In genomic region chr10:123146013-123146891, GRCh38 we compare ENCODE assay signal across 15 cellular contexts. TPM values are rescaled to one million over a fixed set of nuclear protein-coding genes. Genes with fewer than 3 reads are reported as not detected.
DNase-seq lines count a peak whose midpoint lies in the region; TF ChIP-seq lines count a peak whose summit lies in the region.
"Had no signal": no experiment of that assay in that cellular context is flagged by ENCODE, and none has a peak within 500 bp of the region (broad histone marks: within the 10 kb centered on the region; RNA-seq: fewer than 3 reads in every experiment).

No MANE protein-coding gene starts in this region.

- peak; percentile 47 for DNase-seq in activated T-cell treated with anti-CD3 and anti-CD28 coated beads, Interleukin-2, amount 50 U/mL, for 24 hours
- no peak for DNase-seq in activated T-cell treated with anti-CD3 and anti-CD28 coated beads, Interleukin-2, amount 50 U/mL, for 1 hour
- DNase-seq in MV-4-11 (lab: John Stamatoyannopoulos, UW) (peak; percentile 69), endodermal cell (peak; percentile 64), retina (peak; percentile 60), NCI-H146 treated with DMSO at 0.1 percent for 48 hours (lab: John Stamatoyannopoulos, UW; ENCODE audit: unreplicated experiment) (no peak), NCI-H345 treated with DMSO at 0.1 percent for 48 hours (lab: John Stamatoyannopoulos, UW; ENCODE audit: unreplicated experiment) (no peak)
- DNase-seq in effector CD8-positive, alpha-beta T cell (lab: John Stamatoyannopoulos, UW) = no peak
- DNase-seq: foreskin melanocyte, left colon, NCI-H2171 treated with DMSO at 0.1 percent for 48 hours, RPMI8226 had no signal

- H3K27me3 Mint-ChIP-seq in activated T-cell treated with anti-CD3 and anti-CD28 coated beads, Interleukin-2, amount 50 U/mL, for 24 hours = peaks cover 88% of the 10 kb centered on the region
- H3K27me3 Mint-ChIP-seq in endodermal cell (ENCODE audit: insufficient read depth) = peaks cover 98% of the 10 kb centered on the region

- H3K36me3 Mint-ChIP-seq in activated T-cell treated with anti-CD3 and anti-CD28 coated beads, Interleukin-2, amount 50 U/mL, for 24 hours (ENCODE audit: low read depth) = no peaks in the 10 kb centered on the region
- H3K36me3 Mint-ChIP-seq in endodermal cell (ENCODE audit: low read depth) = no peaks in the 10 kb centered on the region

- H3K27ac Mint-ChIP-seq in activated T-cell treated with anti-CD3 and anti-CD28 coated beads, Interleukin-2, amount 50 U/mL, for 24 hours = peak overlapping the region; percentile 10
- H3K27ac Mint-ChIP-seq in endodermal cell = no peak overlapping the region

- H3K27me3 ChIP-seq in endodermal cell (ENCODE audit: control insufficient read depth, insufficient read depth, low read length, poor library complexity, severe bottlenecking) = peaks cover 100% of the 10 kb centered on the region

- H3K4me1 ChIP-seq in endodermal cell (ENCODE audit: control insufficient read depth, insufficient read depth, low read length) = peaks cover 2% of the 10 kb centered on the region

- no peaks in the 10 kb centered on the region for H3K36me3 ChIP-seq in endodermal cell (ENCODE audit: control insufficient read depth, insufficient read depth, low read length)
- H3K36me3 ChIP-seq: tibial nerve had no signal

- no peak overlapping the region for H3K4me3 ChIP-seq in endodermal cell (ENCODE audit: low read length)
- H3K4me3 ChIP-seq: tibial nerve had no signal

- H3K9me3 Mint-ChIP-seq in activated T-cell treated with anti-CD3 and anti-CD28 coated beads, Interleukin-2, amount 50 U/mL, for 24 hours = no peaks in the 10 kb centered on the region
- H3K9me3 Mint-ChIP-seq in endodermal cell = no peaks in the 10 kb centered on the region

- no peak overlapping the region for H3K9ac ChIP-seq in endodermal cell (ENCODE audit: extremely low read depth, low read length, poor library complexity, severe bottlenecking)

- WGBS in endodermal cell (ENCODE audit: insufficient coverage in 1 of 2, insufficient read length in 1 of 2), 2 experiments = 2 to 3% methylated on average over 50 to 59 of the region's 59 CpGs

- no peak for TF ChIP-seq CTCF in endodermal cell (conservative IDR thresholded peaks at IDR 0.05)

- H3K9me3 ChIP-seq in endodermal cell (ENCODE audit: control insufficient read depth, low read length) = no peaks in the 10 kb centered on the region
- H3K9me3 ChIP-seq: tibial nerve had no signal

- peaks cover 75% of the 10 kb centered on the region for H3K4me1 Mint-ChIP-seq in activated T-cell treated with anti-CD3 and anti-CD28 coated beads, Interleukin-2, amount 50 U/mL, for 24 hours (ENCODE audit: low read depth)
- H3K4me1 Mint-ChIP-seq in endodermal cell = peaks cover 19% of the 10 kb centered on the region

- H3K4me3 Mint-ChIP-seq in activated T-cell treated with anti-CD3 and anti-CD28 coated beads, Interleukin-2, amount 50 U/mL, for 24 hours = peak overlapping the region; percentile 13
- H3K4me3 Mint-ChIP-seq in endodermal cell = no peak overlapping the region

- H3K27ac ChIP-seq in endodermal cell (ENCODE audit: low read depth, low read length) = no peak overlapping the region
- H3K27ac ChIP-seq: tibial nerve had no signal

RNA-seq across cellular contexts. Expression of gene HMX2, which starts 1.7 kb away (rescaled TPM):
- total RNA-seq in endodermal cell = not detected
- polyA plus RNA-seq in endodermal cell (2013, experiment 1 of 2) = 0.21 TPM
- not detected for polyA plus RNA-seq in endodermal cell (2013, experiment 2 of 2)
- total RNA-seq: G401, pulmonary artery endothelial cell, tibial nerve had no signal

RNA-seq across cellular contexts. Expression of gene BUB3, which starts 8.0 kb away (rescaled TPM):
- total RNA-seq in endodermal cell = 100 to 1,000 TPM; 113 to 130 TPM
- 169 TPM for polyA plus RNA-seq in endodermal cell (2013, experiment 1 of 2)
- polyA plus RNA-seq in endodermal cell (2013, experiment 2 of 2) = 153 TPM

RNA-seq across cellular contexts. Expression of gene HMX3, which starts 10.5 kb away (rescaled TPM):
- not detected for total RNA-seq in endodermal cell
- not detected for polyA plus RNA-seq in endodermal cell (2013, experiment 1 of 2)
- not detected for polyA plus RNA-seq in endodermal cell (2013, experiment 2 of 2)
- total RNA-seq: G401, pulmonary artery endothelial cell, tibial nerve had no signal

Comparison
In these comparisons a context has a peak if more than half of its experiments do, and no peak if none do; other contexts are left out.
1. DNase-seq: peak in activated T-cell treated with anti-CD3 and anti-CD28 coated beads, Interleukin-2, amount 50 U/mL, for 24 hours (single experiment), MV-4-11 (single experiment), endodermal cell (single experiment) and retina (single experiment); none in activated T-cell treated with anti-CD3 and anti-CD28 coated beads, Interleukin-2, amount 50 U/mL, for 1 hour (single experiment), effector CD8-positive, alpha-beta T cell (single experiment), NCI-H146 treated with DMSO at 0.1 percent for 48 hours (single experiment) and NCI-H345 treated with DMSO at 0.1 percent for 48 hours (single experiment).